8 cellular contexts compared by ENCODE assay signal in the genomic region with DNA sequence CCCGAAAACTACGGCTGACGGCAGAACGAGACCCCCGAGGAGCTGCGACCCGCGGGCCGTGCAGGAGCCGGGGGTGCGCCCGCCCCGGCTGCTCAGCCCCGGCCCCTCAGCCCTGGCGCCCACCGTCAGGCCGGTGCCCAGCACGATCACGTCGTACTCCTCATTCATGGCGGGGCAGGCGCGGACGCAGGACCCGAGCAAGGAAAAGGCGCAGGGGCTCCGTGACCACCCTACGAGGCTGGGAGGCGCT. TPM values are rescaled to one million over a fixed set of nuclear protein-coding genes. Genes with fewer than 3 reads are reported as not detected.
DNase-seq lines count a peak whose midpoint lies in the region; ATAC-seq and TF ChIP-seq lines count a peak whose summit lies in the region.

No MANE protein-coding gene starts in this region.

- peak; percentile 28 for ATAC-seq in GM19397 (IDR thresholded peaks at IDR 0.05; ENCODE audit: unreplicated experiment)
- peak; percentile 12 for ATAC-seq in HG03066 (IDR thresholded peaks at IDR 0.05; ENCODE audit: low read depth, unreplicated experiment)

- peak overlapping the region; percentile 91 for H3K27ac Mint-ChIP-seq in activated T-helper 1 cell treated with anti-CD3 and anti-CD28 coated beads, Interleukin-12 subunit alpha, Interleukin-12 subunit beta, Interleukin-2, Interleukin-4 antibody, amounts not matched to agents 30 ng/mL and 10 ng/mL and 1 ng/mL, durations not matched to agents 14 hours and 24 hours and 36 hours
- peak overlapping the region; percentile 92 for H3K27ac Mint-ChIP-seq in stimulated activated naive CD8-positive, alpha-beta T cell treated with anti-CD3 and anti-CD28 coated beads, Interleukin-15, Interleukin-2, amounts not matched to agents 100 ng/mL and 50 ng/mL, for 24 hours

- H3K4me3 Mint-ChIP-seq in activated T-helper 1 cell treated with anti-CD3 and anti-CD28 coated beads, Interleukin-12 subunit alpha, Interleukin-12 subunit beta, Interleukin-2, Interleukin-4 antibody, amounts not matched to agents 30 ng/mL and 10 ng/mL and 1 ng/mL, durations not matched to agents 14 hours and 24 hours and 36 hours, result peak overlapping the region; percentile 91
- peak overlapping the region; percentile 93 for H3K4me3 Mint-ChIP-seq in stimulated activated naive CD8-positive, alpha-beta T cell treated with anti-CD3 and anti-CD28 coated beads, Interleukin-15, Interleukin-2, amounts not matched to agents 100 ng/mL and 50 ng/mL, for 24 hours

- H3K9me3 Mint-ChIP-seq in activated T-helper 1 cell treated with anti-CD3 and anti-CD28 coated beads, Interleukin-12 subunit alpha, Interleukin-12 subunit beta, Interleukin-2, Interleukin-4 antibody, amounts not matched to agents 30 ng/mL and 10 ng/mL and 1 ng/mL, durations not matched to agents 14 hours and 24 hours and 36 hours, result no peaks in the 10 kb centered on the region
- H3K9me3 Mint-ChIP-seq in stimulated activated naive CD8-positive, alpha-beta T cell treated with anti-CD3 and anti-CD28 coated beads, Interleukin-15, Interleukin-2, amounts not matched to agents 100 ng/mL and 50 ng/mL, for 24 hours, result no peaks in the 10 kb centered on the region

- H3K27me3 Mint-ChIP-seq in activated T-helper 1 cell treated with anti-CD3 and anti-CD28 coated beads, Interleukin-12 subunit alpha, Interleukin-12 subunit beta, Interleukin-2, Interleukin-4 antibody, amounts not matched to agents 30 ng/mL and 10 ng/mL and 1 ng/mL, durations not matched to agents 14 hours and 24 hours and 36 hours (ENCODE audit: insufficient read depth), result no peaks in the 10 kb centered on the region
- H3K27me3 Mint-ChIP-seq in stimulated activated naive CD8-positive, alpha-beta T cell treated with anti-CD3 and anti-CD28 coated beads, Interleukin-15, Interleukin-2, amounts not matched to agents 100 ng/mL and 50 ng/mL, for 24 hours, result no peaks in the 10 kb centered on the region

- intact Hi-C loops in activated T-helper 1 cell treated with anti-CD3 and anti-CD28 coated beads, Interleukin-12 subunit alpha, Interleukin-12 subunit beta, Interleukin-2, Interleukin-4 antibody, amounts not matched to agents 30 ng/mL and 10 ng/mL and 1 ng/mL, durations not matched to agents 14 hours and 24 hours and 36 hours (cut with micrococcal nuclease), result loop anchor here (1.0 to 10.0 kb wide), 12 partner anchors 34 to 988 kb away; partner anchors contain the start of genes AKR1E2, FBH1, RBM17 and TASOR2

- H3K4me3 ChIP-seq in iPS-11a (ENCODE audit: low read depth, low read length), result peak overlapping the region; percentile 84

- H3K4me1 Mint-ChIP-seq in activated T-helper 1 cell treated with anti-CD3 and anti-CD28 coated beads, Interleukin-12 subunit alpha, Interleukin-12 subunit beta, Interleukin-2, Interleukin-4 antibody, amounts not matched to agents 30 ng/mL and 10 ng/mL and 1 ng/mL, durations not matched to agents 14 hours and 24 hours and 36 hours (ENCODE audit: low read depth), result peaks cover 68% of the 10 kb centered on the region
- H3K4me1 Mint-ChIP-seq in stimulated activated naive CD8-positive, alpha-beta T cell treated with anti-CD3 and anti-CD28 coated beads, Interleukin-15, Interleukin-2, amounts not matched to agents 100 ng/mL and 50 ng/mL, for 24 hours (ENCODE audit: low read depth), result peaks cover 74% of the 10 kb centered on the region

- DNase-seq in activated T-helper 1 cell treated with anti-CD3 and anti-CD28 coated beads, Interleukin-12 subunit alpha, Interleukin-12 subunit beta, Interleukin-2, Interleukin-4 antibody, amounts not matched to agents 30 ng/mL and 10 ng/mL and 1 ng/mL, durations not matched to agents 14 hours and 24 hours and 36 hours (ENCODE audit: low spot score), result no peak
- no peak for DNase-seq in cerebellum (ENCODE audit: low spot score)
- no peak for DNase-seq in erythroblast (lab: John Stamatoyannopoulos, UW)
- DNase-seq in NCI-H2081 (lab: John Stamatoyannopoulos, UW), result no peak

- no peak for TF ChIP-seq POLR2A in erythroblast (IDR thresholded peaks at IDR 0.05; ENCODE audit: low read length)

- peaks cover 20% of the 10 kb centered on the region for H3K36me3 Mint-ChIP-seq in activated T-helper 1 cell treated with anti-CD3 and anti-CD28 coated beads, Interleukin-12 subunit alpha, Interleukin-12 subunit beta, Interleukin-2, Interleukin-4 antibody, amounts not matched to agents 30 ng/mL and 10 ng/mL and 1 ng/mL, durations not matched to agents 14 hours and 24 hours and 36 hours (ENCODE audit: low read depth)
- peaks cover 48% of the 10 kb centered on the region for H3K36me3 Mint-ChIP-seq in stimulated activated naive CD8-positive, alpha-beta T cell treated with anti-CD3 and anti-CD28 coated beads, Interleukin-15, Interleukin-2, amounts not matched to agents 100 ng/mL and 50 ng/mL, for 24 hours (ENCODE audit: low read depth)

RNA-seq across cellular contexts. Expression of gene GDI2, which starts 0.2 kb away (rescaled TPM):
- total RNA-seq in activated T-helper 1 cell treated with anti-CD3 and anti-CD28 coated beads, Interleukin-12 subunit alpha, Interleukin-12 subunit beta, Interleukin-2, Interleukin-4 antibody, amounts not matched to agents 30 ng/mL and 10 ng/mL and 1 ng/mL, durations not matched to agents 14 hours and 24 hours and 36 hours, result 288 and 290 TPM in 2 replicates
- 212 TPM for total RNA-seq in cerebellum
